Comparison of ENCODE assay signal across 25 cellular contexts in the genomic region with DNA sequence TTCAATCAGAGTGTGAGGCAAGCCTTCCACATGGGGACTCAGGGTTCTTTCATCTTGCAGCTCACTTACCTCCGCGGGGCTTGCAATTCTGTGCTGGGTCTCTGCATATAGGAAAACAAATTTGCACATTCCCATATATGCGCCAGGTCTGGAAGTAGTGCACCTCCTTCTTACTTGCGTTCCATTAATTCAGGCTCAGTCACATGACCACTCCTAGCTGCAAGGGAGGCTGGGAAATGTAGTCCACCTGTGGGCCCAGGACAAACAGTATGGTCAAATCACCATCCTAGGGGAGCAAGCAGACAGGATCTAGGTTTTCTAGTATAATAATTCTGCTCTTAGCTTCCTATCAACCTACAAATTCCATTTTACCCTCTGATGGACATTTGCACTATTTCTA. TPM values are rescaled to one million over a fixed set of nuclear protein-coding genes. Genes with fewer than 3 reads are reported as not detected.
DNase-seq lines count a peak whose midpoint lies in the region; ATAC-seq, FAIRE-seq and TF ChIP-seq lines count a peak whose summit lies in the region.
"Had no signal": no experiment of that assay in that cellular context is flagged by ENCODE, and none has a peak within 500 bp of the region (broad histone marks: within the 10 kb centered on the region; RNA-seq: fewer than 3 reads in every experiment).

No MANE protein-coding gene starts in this region.

- no peak for TF ChIP-seq RAD21 in HCT116 (IDR thresholded peaks at IDR 0.05; ENCODE audit: low read depth)
- TF ChIP-seq RAD21 in IMR-90 (IDR thresholded peaks at IDR 0.05; ENCODE audit: low read length) = no peak
- TF ChIP-seq RAD21 in GM12878 (IDR thresholded peaks at IDR 0.05; ENCODE audit: insufficient read depth, low read depth, low read length) = no peak

- no peak overlapping the region for H4K5ac ChIP-seq in IMR-90 (ENCODE audit: low read depth, low read length)

- H3K4me1 ChIP-seq in HCT116 (ENCODE audit: control insufficient read depth in 1 of 2, insufficient read depth in 2 of 2, low read length in 2 of 2) (peaks cover 0 to 5% of the 10 kb centered on the region in 2 experiments; a peak in 1 of 4 replicates), IMR-90 (ENCODE audit: control insufficient read depth, insufficient read depth, low read length) (no peaks in the 10 kb centered on the region), GM12878 (ENCODE audit: control insufficient read depth, insufficient read depth, low read length) (no peaks in the 10 kb centered on the region)
- H3K4me1 ChIP-seq: BE2C had no signal

- H3K79me1 ChIP-seq in IMR-90 (ENCODE audit: low read depth in 1 of 2, low read length in 2 of 2) = no peaks in the 10 kb centered on the region

- no peaks in the 10 kb centered on the region for H3K79me2 ChIP-seq in HCT116 (ENCODE audit: insufficient read depth, low read length)
- H3K79me2 ChIP-seq in GM12878 (ENCODE audit: control insufficient read depth, insufficient read depth, low read length) = no peaks in the 10 kb centered on the region

- no peaks in the 10 kb centered on the region for H3K27me3 ChIP-seq in HCT116 (ENCODE audit: insufficient read depth, low read length)
- H3K27me3 ChIP-seq in IMR-90 (ENCODE audit: control insufficient read depth, insufficient read depth, low read length) = no peaks in the 10 kb centered on the region
- H3K27me3 ChIP-seq in GM12878 (replicated peaks in 1 of 2; ENCODE audit: control insufficient read depth in 2 of 2, insufficient read depth in 2 of 2, low read length in 1 of 2) = no peaks in the 10 kb centered on the region
- H3K27me3 ChIP-seq: BE2C had no signal

- no peak overlapping the region for H3K4ac ChIP-seq in IMR-90 (ENCODE audit: low read depth, low read length)

- H2AK5ac ChIP-seq in IMR-90 (ENCODE audit: low read depth, low read length) = no peak overlapping the region

- no peak for DNase-seq in HCT116 (ENCODE audit: low read depth, low spot score)
- no peak for DNase-seq in IMR-90
- DNase-seq in GM12878 (ENCODE audit: low read depth, low spot score) = no peak
- DNase-seq in mesenteric fat pad (ENCODE audit: low spot score) = peak; percentile 4
- no peak for DNase-seq in NCI-H1694 treated with DMSO at 0.1 percent for 48 hours (lab: John Stamatoyannopoulos, UW)
- DNase-seq in stimulated activated CD4-positive, alpha-beta T cell treated with anti-CD3 and anti-CD28 coated beads, Interleukin-4, amount 100 ng/mL, for 1 hour = no peak
- DNase-seq in NCI-H82 treated with DMSO at 0.1 percent for 48 hours (lab: John Stamatoyannopoulos, UW; ENCODE audit: unreplicated experiment) = no peak
- DNase-seq: ACHN; BE2C; C1 segment of cervical spinal cord; CD4-positive, CD25-positive, alpha-beta regulatory T cell; CD8-positive, alpha-beta memory T cell; COR-L47; DMS 273 treated with DMSO at 0.1 percent for 48 hours; DMS53; DND-41; EL; HCEC 1CT; HFFc6 had no signal

- RAD21 ChIA-PET in HCT116 (lab: Charles Lee; ENCODE audit: low non-redundant PET in 1 of 2, low total read pairs in 2 of 2, uncharacterized antibody in 2 of 2, unreplicated experiment in 2 of 2) = no interaction called here
- RAD21 ChIA-PET in GM12878 (lab: Charles Lee; ENCODE audit: unreplicated experiment) = no interaction called here

- no peak overlapping the region for H4K91ac ChIP-seq in IMR-90 (ENCODE audit: insufficient read depth, low read depth, low read length)

- H3K14ac ChIP-seq in IMR-90 (replicated peaks; ENCODE audit: low read depth, low read length) = no peak overlapping the region

- H2BK120ac ChIP-seq in IMR-90 (ENCODE audit: low read depth, low read length) = no peak overlapping the region

- no peak for TF ChIP-seq EP300 in GM12878 (IDR thresholded peaks at IDR 0.05; ENCODE audit: borderline replicate concordance in 1 of 2, control insufficient read depth in 1 of 2, low read depth in 2 of 2, low read length in 2 of 2)

- no peak overlapping the region for H3K27ac ChIP-seq in HCT116 (ENCODE audit: low read depth, low read length)
- H3K27ac ChIP-seq in IMR-90 (ENCODE audit: insufficient read depth, low read length) = no peak overlapping the region
- H3K27ac ChIP-seq in GM12878 (ENCODE audit: control insufficient read depth, insufficient read depth) = no peak overlapping the region
- H3K27ac ChIP-seq: HL-60 had no signal

- H3K56ac ChIP-seq in IMR-90 (ENCODE audit: extremely low read depth, insufficient read depth, low read length) = no peak overlapping the region

- H3K36me3 ChIP-seq in HCT116 (ENCODE audit: control insufficient read depth in 1 of 2, insufficient read depth in 2 of 2, low read length in 2 of 2) (no peaks in the 10 kb centered on the region), IMR-90 (ENCODE audit: control insufficient read depth, insufficient read depth, low read length) (no peaks in the 10 kb centered on the region), GM12878 (ENCODE audit: control insufficient read depth in 2 of 2, insufficient read depth in 2 of 2, low read length in 1 of 2) (no peaks in the 10 kb centered on the region)
- H3K36me3 ChIP-seq: BE2C had no signal

- H3K9ac ChIP-seq in HCT116 (ENCODE audit: low read length) = no peak overlapping the region
- H3K9ac ChIP-seq in IMR-90 (ENCODE audit: low read depth, low read length) = no peak overlapping the region
- no peak overlapping the region for H3K9ac ChIP-seq in GM12878 (ENCODE audit: control insufficient read depth, insufficient read depth, low read length)

- in situ Hi-C loops in IMR-90 (cut with MboI; ENCODE audit: low sequenced_read_pairs) (no loop called here), GM12878 (cut with MboI) (no loop called here)

- H4K8ac ChIP-seq in IMR-90 (ENCODE audit: low read depth in 2 of 2, low read length in 2 of 2) = no peak overlapping the region

- H3K18ac ChIP-seq in IMR-90 (ENCODE audit: low read depth, low read length) = no peak overlapping the region

- peak; percentile 71 for ATAC-seq in HCT116
- no peak for ATAC-seq in IMR-90 (ENCODE audit: low read depth)
- no peak for ATAC-seq in GM12878

- no peak overlapping the region for H2AK9ac ChIP-seq in IMR-90 (replicated peaks; ENCODE audit: low read depth, low read length, poor library complexity)

- SMC1A ChIA-PET in GM12878 (lab: Charles Lee; ENCODE audit: uncharacterized antibody, unreplicated experiment) = interaction anchor here (1.0 kb wide), 1 partner anchor 10 kb away, joined by 3 read pairs; no protein-coding TSS in a partner anchor

- no peak overlapping the region for H3K23ac ChIP-seq in IMR-90 (ENCODE audit: low read depth, low read length)

- CTCF ChIA-PET in HCT116 (lab: Charles Lee) = interaction anchor here (1.9 kb wide), 1 partner anchor 11 kb away, joined by 7 read pairs; no protein-coding TSS in a partner anchor
- CTCF ChIA-PET in IMR-90 (lab: Yijun Ruan, JAX) = no interaction called here
- CTCF ChIA-PET in GM12878 (lab: Yijun Ruan, JAX) = no interaction called here

- no peak overlapping the region for H2BK15ac ChIP-seq in IMR-90 (ENCODE audit: low read depth, low read length)

- no peak for TF ChIP-seq POLR2A in HCT116 (IDR thresholded peaks at IDR 0.05; ENCODE audit: borderline replicate concordance, extremely low read depth, insufficient read depth, insufficient read length)
- TF ChIP-seq POLR2A in IMR-90 (IDR thresholded peaks at IDR 0.05; ENCODE audit: low read depth, low read length) = no peak
- TF ChIP-seq POLR2A in GM12878 (IDR thresholded peaks at IDR 0.05; ENCODE audit: low read depth, low read length) = no peak

- 94% methylated on average over 2 of the region's 4 CpGs; no CpG with 5 or more reads in 1 of the 2 experiments for WGBS in IMR-90 (ENCODE audit: extremely low coverage in 2 of 2, insufficient read length in 1 of 2), 2 experiments
- WGBS in GM12878 (ENCODE audit: insufficient coverage, insufficient replicate concordance, low lambda C conversion rate, missing lambda C conversion rate) = 83% methylated on average over 4 of the region's 4 CpGs

- intact Hi-C loops in HCT116 (cut with micrococcal nuclease) = no loop called here
- intact Hi-C loops in IMR-90 (cut with micrococcal nuclease) = no loop called here
- intact Hi-C loops in GM12878 (cut with micrococcal nuclease; ENCODE audit: unreplicated experiment) = no loop called here

- H2BK5ac ChIP-seq in IMR-90 (ENCODE audit: low read depth, low read length, poor library complexity, severe bottlenecking) = no peak overlapping the region

- H3K9me2 ChIP-seq in HCT116 (ENCODE audit: insufficient read depth) = no peaks in the 10 kb centered on the region

- no peak for FAIRE-seq in GM12878 (lab: Jason Lieb, UNC)
- FAIRE-seq: A204.1, GM12891, GM19239, H54, HTR-8/SVneo had no signal

- TF ChIP-seq CTCF in HCT116 (IDR thresholded peaks at IDR 0.05 in 2 of 3, conservative IDR thresholded peaks at IDR 0.05 in 1 of 3; ENCODE audit: borderline replicate concordance in 1 of 3, insufficient read depth in 1 of 3, low read depth in 2 of 3, low read length in 2 of 3) (no peak), IMR-90 (conservative IDR thresholded peaks at IDR 0.05; ENCODE audit: low read depth, low read length) (no peak), GM12878 (IDR thresholded peaks at IDR 0.05 in 2 of 3, conservative IDR thresholded peaks at IDR 0.05 in 1 of 3; ENCODE audit: control insufficient read depth in 2 of 3, extremely low read depth in 1 of 3, insufficient read depth in 1 of 3, low read depth in 3 of 3, low read length in 3 of 3) (no peak)

- peak overlapping the region; percentile 54 for H2AFZ ChIP-seq in HCT116 (ENCODE audit: low read depth, low read length, poor library complexity, severe bottlenecking)
- H2AFZ ChIP-seq in IMR-90 (replicated peaks; ENCODE audit: low read length, poor library complexity) = no peak overlapping the region
- H2AFZ ChIP-seq in GM12878 (ENCODE audit: control insufficient read depth, low read depth, low read length) = no peak overlapping the region

- dilution Hi-C loops in IMR-90 (cut with HindIII; ENCODE audit: low sequenced_read_pairs, unreplicated experiment) = no loop called here

- POLR2A ChIA-PET in HCT116 (lab: Charles Lee) = no interaction called here
- POLR2A ChIA-PET in IMR-90 (lab: Charles Lee; ENCODE audit: unreplicated experiment) = no interaction called here
- POLR2A ChIA-PET in GM12878 (lab: Charles Lee) = no interaction called here

- H4K20me1 ChIP-seq in HCT116 (ENCODE audit: insufficient read depth) (no peaks in the 10 kb centered on the region), IMR-90 (ENCODE audit: insufficient read depth, low read length) (no peaks in the 10 kb centered on the region), GM12878 (ENCODE audit: control insufficient read depth, insufficient read depth) (no peaks in the 10 kb centered on the region)

- BruUV-seq in HCT116 (replicated peaks; lab: Mats Ljungman, UMichigan) = no TSS peak
- no TSS peak for BruUV-seq in IMR-90 (replicated peaks; lab: Mats Ljungman, UMichigan)
- no TSS peak for BruUV-seq in GM12878 (replicated peaks; lab: Mats Ljungman, UMichigan)

- H3K9me3 ChIP-seq in HCT116 (ENCODE audit: control insufficient read depth in 1 of 2, insufficient read depth in 1 of 2, low read depth in 1 of 2, low read length in 2 of 2) (no peaks in the 10 kb centered on the region), IMR-90 (ENCODE audit: control insufficient read depth, insufficient read depth, low read length) (no peaks in the 10 kb centered on the region; the same call in 1 of the 2 replicates), GM12878 (replicated peaks; ENCODE audit: control insufficient read depth, insufficient read depth, low read length) (no peaks in the 10 kb centered on the region)
- H3K9me3 ChIP-seq: BE2C had no signal

- H3K4me3 ChIP-seq in HCT116 (replicated peaks in 1 of 2; ENCODE audit: low read depth in 1 of 2, low read length in 2 of 2) (no peak overlapping the region), IMR-90 (ENCODE audit: insufficient read depth, low read depth, low read length) (no peak overlapping the region), GM12878 (no peak overlapping the region)

- H3K4me2 ChIP-seq in HCT116 (ENCODE audit: low read length) = no peak overlapping the region
- no peak overlapping the region for H3K4me2 ChIP-seq in IMR-90 (ENCODE audit: low read depth, low read length)
- H3K4me2 ChIP-seq in GM12878 (ENCODE audit: control insufficient read depth, insufficient read depth) = no peak overlapping the region

- H2BK20ac ChIP-seq in IMR-90 (ENCODE audit: low read depth, low read length) = no peak overlapping the region

- no peaks in the 10 kb centered on the region for H3K9me1 ChIP-seq in IMR-90 (ENCODE audit: insufficient read depth, low read length)

RNA-seq across cellular contexts. Expression of a gene that starts 39.5 kb away (rescaled TPM):
- 2.5 TPM for total RNA-seq in HCT116 (2021; ENCODE audit: unreplicated experiment)
- 0.87 and 0.94 TPM in 2 replicates for polyA plus RNA-seq in HCT116 (2012)
- total RNA-seq in IMR-90 (2012; rRNA removed) = 0.56 and 0.72 TPM in 2 replicates
- 0.39 and 0.95 TPM in 2 replicates for polyA plus RNA-seq in IMR-90 (2012; rRNA removed)
- polyA plus RNA-seq in IMR-90 (2012; cell fraction: cytosol; rRNA removed) = 0.03 and 0.16 TPM in 2 replicates
- 1.1 and 2.5 TPM in 2 replicates for polyA plus RNA-seq in IMR-90 (2012; cell fraction: nucleus; rRNA removed; ENCODE audit: low replicate concordance)
- total RNA-seq in GM12878 (2013; cell fraction: nucleolus; rRNA removed) = 0.76 and 0.79 TPM in 2 replicates
- 0.44 and 0.51 TPM in 2 replicates for total RNA-seq in GM12878 (2014; rRNA removed)
- total RNA-seq in GM12878 (2014; rRNA removed; fragmentation: Illumina TruSeq; extraction: Trizol) = 0.27 and 0.28 TPM in 2 replicates
- 0.27 and 0.80 TPM in 2 replicates for total RNA-seq in GM12878 (2021)
- 0.13 TPM for polyA plus RNA-seq in GM12878 (2011; ENCODE audit: low read depth)
- polyA plus RNA-seq in GM12878 (2011; rRNA removed) = 0.37 and 0.58 TPM in 2 replicates
- 0.12 and 0.21 TPM in 2 replicates for polyA plus RNA-seq in GM12878 (2011; cell fraction: cytosol; rRNA removed)
- 0.88 and 1.1 TPM in 2 replicates for polyA plus RNA-seq in GM12878 (2011; cell fraction: nucleus; rRNA removed)
- polyA plus RNA-seq in GM12878 (2012) = 0.11 and 0.12 TPM in 2 replicates
- polyA plus RNA-seq in GM12878 (2014; fragmentation: Illumina TruSeq; extraction: Trizol) = 0.50 and 0.57 TPM in 2 replicates
- under 1 TPM; 0.09 to 0.34 TPM for polyA plus RNA-seq in GM12878 (2014; fragmentation: Nextera tagmentation; extraction: Ambion mirVana)
- polyA plus RNA-seq in GM12878 (2014; rRNA removed) = 0.41 and 0.42 TPM in 2 replicates
- polyA plus RNA-seq in GM12878 (2016; fragmentation: Nextera tagmentation; extraction: Ambion mirVana) = under 1 TPM; 0.68 to 0.79 TPM
- polyA minus RNA-seq in GM12878 (2011; rRNA and poly(A)+ RNA removed) = 0.57 and 0.80 TPM in 2 replicates
- 0.10 TPM in 1 of 2 replicates, not detected in the other for polyA minus RNA-seq in GM12878 (2011; cell fraction: cytosol; rRNA and poly(A)+ RNA removed)
- 0.73 and 0.96 TPM in 2 replicates for polyA minus RNA-seq in GM12878 (2011; cell fraction: nucleus; rRNA and poly(A)+ RNA removed)
- total RNA-seq in mesenteric fat pad = 0.32 TPM
- total RNA-seq: CD4-positive, CD25-positive, alpha-beta regulatory T cell; CD8-positive, alpha-beta memory T cell had no signal
- polyA plus RNA-seq: CD4-positive, CD25-positive, alpha-beta regulatory T cell; CD8-positive, alpha-beta memory T cell had no signal
